ENCODE assay signal across 28 cellular contexts in genomic region chr22:37319469-37319868, GRCh38. TPM values are rescaled to one million over a fixed set of nuclear protein-coding genes. Genes with fewer than 3 reads are reported as not detected.
"Had no signal": no experiment of that assay in that cellular context is flagged by ENCODE, and none has a peak within 500 bp of the region (broad histone marks: within the 10 kb centered on the region; RNA-seq: fewer than 3 reads in every experiment).

No MANE protein-coding gene starts in this region.

- H3K4me1 Mint-ChIP-seq: neural crest cell had no signal

- DNase-seq: effector CD8-positive, alpha-beta T cell; endodermal cell; foreskin fibroblast; gastrocnemius medialis; head of caudate nucleus; left ventricle myocardium inferior; lower lobe of right lung; mucosa of descending colon; naive B cell; nucleus accumbens; sigmoid colon; stimulated activated CD4-positive, alpha-beta T cell treated with anti-CD3 and anti-CD28 coated beads, Interleukin-2, amount 100 ng/mL, for 24 hours; stimulated activated CD4-positive, alpha-beta T cell treated with anti-CD3 and anti-CD28 coated beads, Interleukin-4, amount 100 ng/mL, for 24 hours; stimulated activated naive CD8-positive, alpha-beta T cell treated with anti-CD3 and anti-CD28 coated beads, Interleukin-15, Interleukin-2, amounts not matched to agents 100 U/mL and 50 U/mL, for 24 hours; substantia nigra; testis; tibial artery had no signal

- H3K4me3 ChIP-seq: gastrocnemius medialis, left ventricle myocardium inferior, lower lobe of right lung, mucosa of descending colon, prostate gland, right atrium auricular region, sigmoid colon, testis, tibial artery had no signal

- H3K9me3 Mint-ChIP-seq: dendritic cell treated with granulocyte-macrophage colony-stimulating factor and Interleukin-4, amounts not matched to agents 40 ng/mL and 50 ng/mL, for 4 days; endodermal cell; memory B cell; mesothelial cell of epicardium; naive B cell; natural killer cell treated with Interleukin-12 subunit alpha and Interleukin-12 subunit beta and Interleukin-15 and Interleukin-18, amount 100 ng/mL, for 72 hours; neural crest cell; stimulated activated memory B cell treated with anti-CD40 and anti-IgM and Interleukin-4, amounts not matched to agents 10 μg/mL and 1 μg/mL and 100 μg/mL, for 72 hours; type B pancreatic cell had no signal

- H3K4me1 ChIP-seq: gastrocnemius medialis, prostate gland had no signal

- H3K9me3 ChIP-seq: gastrocnemius medialis, left ventricle myocardium inferior, lower lobe of right lung, mucosa of descending colon, prostate gland, right atrium auricular region, sigmoid colon, testis, tibial artery had no signal

- H3K36me3 ChIP-seq: gastrocnemius medialis, left ventricle myocardium inferior, lower lobe of right lung, prostate gland, right atrium auricular region, sigmoid colon, tibial artery had no signal

- H3K36me3 Mint-ChIP-seq: memory B cell; mesothelial cell of epicardium; naive B cell; natural killer cell treated with Interleukin-12 subunit alpha and Interleukin-12 subunit beta and Interleukin-15 and Interleukin-18, amount 100 ng/mL, for 72 hours; stimulated activated memory B cell treated with anti-CD40 and anti-IgM and Interleukin-4, amounts not matched to agents 10 μg/mL and 1 μg/mL and 100 μg/mL, for 72 hours; type B pancreatic cell had no signal

- H3K27ac Mint-ChIP-seq: dendritic cell treated with granulocyte-macrophage colony-stimulating factor and Interleukin-4, amounts not matched to agents 40 ng/mL and 50 ng/mL, for 4 days; endodermal cell; memory B cell; mesothelial cell of epicardium; natural killer cell treated with Interleukin-12 subunit alpha and Interleukin-12 subunit beta and Interleukin-15 and Interleukin-18, amount 100 ng/mL, for 72 hours; stimulated activated memory B cell treated with anti-CD40 and anti-IgM and Interleukin-4, amounts not matched to agents 10 μg/mL and 1 μg/mL and 100 μg/mL, for 72 hours; type B pancreatic cell had no signal

- H3K27ac ChIP-seq: epithelial cell of prostate, gastrocnemius medialis, left ventricle myocardium inferior, lower lobe of right lung, prostate gland, right atrium auricular region, sigmoid colon, testis, tibial artery had no signal

- H3K4me3 Mint-ChIP-seq: dendritic cell treated with granulocyte-macrophage colony-stimulating factor and Interleukin-4, amounts not matched to agents 40 ng/mL and 50 ng/mL, for 4 days; endodermal cell; memory B cell; mesothelial cell of epicardium; natural killer cell treated with Interleukin-12 subunit alpha and Interleukin-12 subunit beta and Interleukin-15 and Interleukin-18, amount 100 ng/mL, for 72 hours; neural crest cell; stimulated activated memory B cell treated with anti-CD40 and anti-IgM and Interleukin-4, amounts not matched to agents 10 μg/mL and 1 μg/mL and 100 μg/mL, for 72 hours; type B pancreatic cell had no signal

RNA-seq across cellular contexts. Expression of gene CYTH4, which starts 37.2 kb away (rescaled TPM):
- total RNA-seq: endodermal cell, mesothelial cell of epicardium, neural crest cell, osteocyte had no signal
